ENCODE assay signal across 21 cellular contexts in the genomic region with DNA sequence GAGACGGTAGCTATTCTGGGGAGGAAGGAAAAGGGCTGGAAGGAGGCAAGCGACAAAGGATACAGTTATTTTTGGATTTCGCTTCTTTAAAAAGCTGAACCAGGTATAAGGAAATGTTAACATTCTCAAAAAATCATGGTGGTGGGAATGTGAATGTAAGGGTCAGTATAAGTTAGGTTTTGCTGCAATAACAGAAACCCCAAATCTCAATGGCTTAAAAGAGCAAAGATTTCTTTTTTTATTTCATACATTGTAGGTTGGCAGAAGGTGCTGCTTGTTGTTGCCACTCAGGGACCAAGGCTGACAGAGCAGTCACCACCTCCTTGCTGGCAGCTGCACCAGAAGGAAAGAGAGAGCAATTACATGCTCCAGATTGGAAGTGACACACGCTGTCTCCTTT.
A peak's percentile ranks its signal among the peaks of the same experiment; 100 is the strongest.
DNase-seq lines count a peak whose midpoint lies in the region; ATAC-seq and TF ChIP-seq lines count a peak whose summit lies in the region.
"Had no signal": no experiment of that assay in that cellular context is flagged by ENCODE, and none has a peak within 500 bp of the region (broad histone marks: within the 10 kb centered on the region; RNA-seq: fewer than 3 reads in every experiment).

No MANE protein-coding gene starts in this region.

- H3K27ac Mint-ChIP-seq in activated naive CD4-positive, alpha-beta T cell treated with anti-CD3 and anti-CD28 coated beads, Interleukin-2, amount 50 U/mL, for 24 hours: peak overlapping the region; percentile 26

- H3K4me1 Mint-ChIP-seq in activated naive CD4-positive, alpha-beta T cell treated with anti-CD3 and anti-CD28 coated beads, Interleukin-2, amount 50 U/mL, for 24 hours: peaks cover 64% of the 10 kb centered on the region

- WGBS in esophagus muscularis mucosa: 94% methylated on average over 4 of the region's 4 CpGs

- intact Hi-C loops in esophagus muscularis mucosa (cut with DNase I): loop anchor here (5.0 kb wide), 1 partner anchor 60 kb away; no protein-coding TSS in a partner anchor

- no peaks in the 10 kb centered on the region for H3K79me2 ChIP-seq in DND-41 (ENCODE audit: insufficient read depth, low read length)

- no peak for DNase-seq in activated naive CD4-positive, alpha-beta T cell treated with anti-CD3 and anti-CD28 coated beads, Interleukin-2, amount 50 U/mL, for 16 hours
- no peak for DNase-seq in DND-41
- no peak for DNase-seq in esophagus muscularis mucosa (ENCODE audit: extremely low spot score)
- DNase-seq in NOMO-1 (lab: John Stamatoyannopoulos, UW; ENCODE audit: unreplicated experiment in 2 of 2): no peak
- DNase-seq: DMS79, NCI-H1417, NCI-H1694 treated with DMSO at 0.1 percent for 48 hours, NCI-H2081 treated with DMSO at 0.1 percent for 48 hours, NCI-H446 treated with DMSO at 0.1 percent for 48 hours, NCI-H526 treated with DMSO at 0.1 percent for 48 hours, SIG-M5, T-helper 1 cell, T-helper 9 cell had no signal

- peaks cover 69% of the 10 kb centered on the region for H3K4me1 ChIP-seq in DND-41 (ENCODE audit: insufficient read depth, low read length)
- H3K4me1 ChIP-seq in neutrophil (ENCODE audit: control insufficient read depth in 1 of 2, insufficient read depth in 1 of 2, low read depth in 1 of 2, low read length in 1 of 2): peaks cover 32 to 42% of the 10 kb centered on the region in 2 experiments
- no peaks in the 10 kb centered on the region for H3K4me1 ChIP-seq in esophagus muscularis mucosa
- H3K4me1 ChIP-seq: A549 had no signal

- no peak overlapping the region for H2AFZ ChIP-seq in DND-41 (ENCODE audit: low read depth, low read length)

- TF ChIP-seq EP300 in esophagus muscularis mucosa (IDR thresholded peaks at IDR 0.05): no peak

- TF ChIP-seq CTCF in DND-41 (IDR thresholded peaks at IDR 0.05; ENCODE audit: borderline replicate concordance, extremely low read depth, low read length, poor library complexity, severe bottlenecking) (no peak), neutrophil (IDR thresholded peaks at IDR 0.05) (no peak), esophagus muscularis mucosa (IDR thresholded peaks at IDR 0.05) (no peak)

- peaks cover 3% of the 10 kb centered on the region for H3K36me3 Mint-ChIP-seq in activated naive CD4-positive, alpha-beta T cell treated with anti-CD3 and anti-CD28 coated beads, Interleukin-2, amount 50 U/mL, for 24 hours

- no peak overlapping the region for H3K4me2 ChIP-seq in DND-41 (ENCODE audit: insufficient read depth, low read length)
- H3K4me2 ChIP-seq: A549, KMS-11 had no signal

- no peak overlapping the region for H3K9ac ChIP-seq in DND-41 (ENCODE audit: low read depth, low read length)
- H3K9ac ChIP-seq: KMS-11 had no signal

- no peaks in the 10 kb centered on the region for H3K27me3 Mint-ChIP-seq in activated naive CD4-positive, alpha-beta T cell treated with anti-CD3 and anti-CD28 coated beads, Interleukin-2, amount 50 U/mL, for 24 hours

- ATAC-seq in DND-41 (ENCODE audit: insufficient read depth, low read depth): no peak
- ATAC-seq: A549, GM12878, SK-N-SH treated with all-trans-retinoic acid at 6 μM for 48 hours had no signal

- H3K9me3 ChIP-seq in DND-41 (ENCODE audit: insufficient read depth, low read length, severe bottlenecking) (no peaks in the 10 kb centered on the region), neutrophil (no peaks in the 10 kb centered on the region), esophagus muscularis mucosa (peaks cover 0 to 7% (median 3%) of the 10 kb centered on the region in 4 donors)

- H3K27ac ChIP-seq in DND-41 (ENCODE audit: low read length): peak overlapping the region; percentile 84
- peak overlapping the region; percentile 69 for H3K27ac ChIP-seq in neutrophil
- H3K27ac ChIP-seq in esophagus muscularis mucosa (replicated peaks in 1 of 4): no peak overlapping the region
- H3K27ac ChIP-seq: A549, KMS-11, RWPE1 had no signal

- H3K36me3 ChIP-seq in DND-41 (ENCODE audit: insufficient read depth, low read length): no peaks in the 10 kb centered on the region
- H3K36me3 ChIP-seq in neutrophil: no peaks in the 10 kb centered on the region
- no peaks in the 10 kb centered on the region for H3K36me3 ChIP-seq in esophagus muscularis mucosa

- H3K4me3 ChIP-seq in DND-41 (ENCODE audit: low read depth in 1 of 2, low read length in 2 of 2) (no peak overlapping the region), neutrophil (ENCODE audit: low read depth in 1 of 2, low read length in 1 of 2) (no peak overlapping the region), esophagus muscularis mucosa (no peak overlapping the region)
- H3K4me3 ChIP-seq: A549, GM12878 had no signal

- H3K9me3 Mint-ChIP-seq in activated naive CD4-positive, alpha-beta T cell treated with anti-CD3 and anti-CD28 coated beads, Interleukin-2, amount 50 U/mL, for 24 hours: peaks cover 9% of the 10 kb centered on the region

- H3K4me3 Mint-ChIP-seq in activated naive CD4-positive, alpha-beta T cell treated with anti-CD3 and anti-CD28 coated beads, Interleukin-2, amount 50 U/mL, for 24 hours: no peak overlapping the region

- peak; percentile 44; the same call in 1 of the 2 replicates for TF ChIP-seq POLR2A in Raji (IDR thresholded peaks at IDR 0.05; ENCODE audit: insufficient read depth, low read depth, low read length)
- TF ChIP-seq POLR2A in esophagus muscularis mucosa (IDR thresholded peaks at IDR 0.05; ENCODE audit: low read depth): no peak

- H4K20me1 ChIP-seq in DND-41 (ENCODE audit: insufficient read depth, low read length): no peaks in the 10 kb centered on the region

- H3K27me3 ChIP-seq in DND-41 (ENCODE audit: insufficient read depth, low read length, poor library complexity) (no peaks in the 10 kb centered on the region), neutrophil (no peaks in the 10 kb centered on the region), esophagus muscularis mucosa (no peaks in the 10 kb centered on the region)

Comparison
In these comparisons a context has a peak if more than half of its experiments do, and no peak if none do; other contexts are left out.
1. H3K27ac ChIP-seq: peak in DND-41 (single experiment) and neutrophil (single experiment); none in esophagus muscularis mucosa (0 of 4).